ENCODE assay signal across 2 cellular contexts in genomic region chr2:231924889-231925275, GRCh38.
TF ChIP-seq lines count a peak whose summit lies in the region.

No MANE protein-coding gene starts in this region.

TF ChIP-seq in A549, 52 proteins besides CTCF, POLR2A, EP300 and RAD21:
- no peak for TF ChIP-seq POLR2AphosphoS2 (conservative IDR thresholded peaks at IDR 0.05; ENCODE audit: low read length)
- no peak for TF ChIP-seq RNF2 (IDR thresholded peaks at IDR 0.05; ENCODE audit: borderline replicate concordance, low read depth)
- TF ChIP-seq FOXS1 (CRISPR knock-in tag; IDR thresholded peaks at IDR 0.05), result no peak
- TF ChIP-seq HEYL (CRISPR knock-in tag; IDR thresholded peaks at IDR 0.05), result no peak
- TF ChIP-seq TP53 (CRISPR knock-in tag; IDR thresholded peaks at IDR 0.05), result no peak
- TF ChIP-seq EHF (CRISPR knock-in tag; IDR thresholded peaks at IDR 0.05), result no peak
- no peak for TF ChIP-seq KDM5A (IDR thresholded peaks at IDR 0.05)
- TF ChIP-seq MAX (IDR thresholded peaks at IDR 0.05), result no peak
TF ChIP-seq in A549: peak in this region for 0.

TF ChIP-seq in GM12878, 131 proteins besides CTCF, POLR2A, EP300 and RAD21:
- TF ChIP-seq ZNF384 (IDR thresholded peaks at IDR 0.05; ENCODE audit: borderline replicate concordance, low read depth, low read length) (no peak), ZBTB4 (CRISPR knock-in tag; IDR thresholded peaks at IDR 0.05) (no peak), TBL1XR1 (IDR thresholded peaks at IDR 0.05; ENCODE audit: low read depth, low read length) (no peak), CEBPZ (IDR thresholded peaks at IDR 0.05; ENCODE audit: low read depth, low read length) (no peak), REST (IDR thresholded peaks at IDR 0.05; ENCODE audit: low read depth, low read length) (no peak), SPI1 (IDR thresholded peaks at IDR 0.05; ENCODE audit: borderline replicate concordance, insufficient read depth, low read depth, low read length) (no peak), SRF (IDR thresholded peaks at IDR 0.05; ENCODE audit: low read depth in 2 of 2, low read length in 2 of 2) (no peak), MEF2A (IDR thresholded peaks at IDR 0.05; ENCODE audit: insufficient read depth, low read depth, low read length) (no peak), SMAD1 (IDR thresholded peaks at IDR 0.05; ENCODE audit: low read depth, partially characterized antibody) (no peak), BCL11A (IDR thresholded peaks at IDR 0.05; ENCODE audit: low read depth, low read length) (no peak), CHD2 (IDR thresholded peaks at IDR 0.05; ENCODE audit: borderline replicate concordance, low read depth, low read length) (no peak), E2F4 (IDR thresholded peaks at IDR 0.05; ENCODE audit: low read depth, low read length) (no peak), ZNF687 (IDR thresholded peaks at IDR 0.05) (no peak), CEBPB (IDR thresholded peaks at IDR 0.05; ENCODE audit: borderline replicate concordance in 1 of 2, low read depth in 2 of 2, low read length in 2 of 2) (no peak), JUNB (IDR thresholded peaks at IDR 0.05) (no peak), BMI1 (IDR thresholded peaks at IDR 0.05; ENCODE audit: borderline replicate concordance) (no peak), SREBF2 (IDR thresholded peaks at IDR 0.05; ENCODE audit: low read length) (no peak), TAF1 (IDR thresholded peaks at IDR 0.05; ENCODE audit: borderline replicate concordance, low read depth, low read length) (no peak), MXI1 (IDR thresholded peaks at IDR 0.05; ENCODE audit: low read depth, low read length) (no peak)
